In the genomic region with DNA sequence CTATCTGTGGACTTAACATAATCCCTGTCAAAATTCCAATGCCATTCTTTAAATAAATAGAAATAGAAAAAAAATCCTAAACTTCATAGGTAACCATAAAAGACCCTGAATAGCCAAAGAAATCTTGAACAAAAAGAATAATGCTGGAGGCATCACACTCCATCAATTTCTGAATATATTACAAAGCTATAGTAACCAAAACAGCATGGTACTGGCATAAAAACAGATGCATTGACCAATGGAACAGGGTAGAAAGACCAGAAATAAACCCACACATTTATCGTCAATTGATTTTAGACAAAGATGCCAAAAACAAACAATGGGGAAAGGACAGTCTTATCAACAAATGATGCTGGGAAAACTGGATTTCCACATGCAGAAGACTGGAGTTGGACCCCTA, we compare ENCODE assay signal across 6 cellular contexts.
"Had no signal": no experiment of that assay in that cellular context is flagged by ENCODE, and none has a peak within 500 bp of the region (broad histone marks: within the 10 kb centered on the region; RNA-seq: fewer than 3 reads in every experiment).

No MANE protein-coding gene starts in this region.

- H3K4me3 ChIP-seq: GM23338 had no signal

- DNase-seq: H9, HCEC 1CT, HFFc6, KG1 had no signal

- H3K27ac ChIP-seq: HL-60 had no signal

- H2AFZ ChIP-seq: GM23338 had no signal

- H3K4me2 ChIP-seq: GM23338 had no signal
